Comparison of ENCODE assay signal across 8 cellular contexts in the genomic region with DNA sequence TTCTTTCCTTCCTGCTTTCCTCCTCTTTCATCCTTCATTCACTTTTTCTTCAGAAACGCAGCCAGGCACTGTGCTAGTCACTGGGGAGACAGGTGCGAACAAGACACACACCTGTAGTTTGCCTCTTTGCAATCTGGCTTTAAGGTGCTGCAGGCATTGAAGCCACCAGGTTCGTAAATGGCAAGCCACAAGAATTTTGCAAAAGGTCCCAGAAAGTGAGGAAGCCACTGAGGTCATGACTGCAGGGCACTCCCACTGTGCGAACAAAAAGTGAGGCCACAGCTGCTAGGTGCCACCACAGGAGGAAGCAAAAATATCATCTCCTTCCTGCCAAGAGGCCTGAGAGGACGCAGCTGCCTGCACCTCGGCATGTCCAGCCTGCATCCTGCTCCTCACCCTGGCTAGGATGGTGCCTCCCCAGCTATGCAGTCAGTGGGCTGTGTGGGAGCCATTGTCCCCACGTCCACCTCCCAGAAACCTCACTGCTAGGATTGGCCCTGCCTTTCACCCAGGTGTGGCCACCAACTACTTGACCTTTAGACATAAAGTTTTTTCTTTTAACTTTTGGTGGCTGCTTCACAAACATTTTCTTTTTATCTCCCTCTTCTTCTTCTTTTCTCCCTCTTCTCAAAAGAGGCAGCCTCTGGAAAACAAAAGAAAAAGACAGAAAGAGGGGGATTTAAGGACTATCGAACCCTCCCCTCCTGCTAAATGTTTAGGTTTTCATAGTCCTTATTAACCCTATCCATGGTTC.
DNase-seq lines count a peak whose midpoint lies in the region; ATAC-seq and TF ChIP-seq lines count a peak whose summit lies in the region.

No MANE protein-coding gene starts in this region.

- H3K14ac ChIP-seq in trophoblast cell (ENCODE audit: low read length): peak overlapping the region; percentile 46

- H3K4ac ChIP-seq in trophoblast cell (ENCODE audit: low read depth, low read length): no peak overlapping the region

- peak overlapping the region; percentile 79 for H2AK5ac ChIP-seq in trophoblast cell (ENCODE audit: low read length)

- no peaks in the 10 kb centered on the region for H3K4me1 ChIP-seq in trophoblast cell (ENCODE audit: control insufficient read depth in 1 of 2, insufficient read depth in 2 of 2, low read length in 2 of 2)

- H3K9ac ChIP-seq in trophoblast cell (ENCODE audit: low read length): no peak overlapping the region

- H3K9me3 ChIP-seq in trophoblast cell (ENCODE audit: insufficient read depth, low read depth, low read length): no peaks in the 10 kb centered on the region

- H3K23ac ChIP-seq in trophoblast cell (ENCODE audit: low read length): no peak overlapping the region

- CTCF ChIA-PET in RWPE1 (lab: Yijun Ruan, JAX): interaction anchor here (0.7 kb wide), 1 partner anchor 54 kb away, joined by 4 read pairs; no protein-coding TSS in a partner anchor

- no peaks in the 10 kb centered on the region for H3K27me3 ChIP-seq in trophoblast cell (ENCODE audit: insufficient read depth, low read length)

- H3K18ac ChIP-seq in trophoblast cell (ENCODE audit: low read length): no peak overlapping the region

- H3K79me2 ChIP-seq in trophoblast cell (ENCODE audit: control insufficient read depth, insufficient read depth, low read length, poor library complexity): no peaks in the 10 kb centered on the region

- no peak overlapping the region for H2AFZ ChIP-seq in trophoblast cell (ENCODE audit: insufficient read depth, low read length, poor library complexity)

- no peak overlapping the region for H3K4me3 ChIP-seq in trophoblast cell (ENCODE audit: low read depth, low read length)

- no peak for TF ChIP-seq CTCF in RWPE1 (conservative IDR thresholded peaks at IDR 0.05; ENCODE audit: low read depth)

- H3K27ac ChIP-seq in RWPE1 (peak overlapping the region; percentile 10), trophoblast cell (ENCODE audit: low read depth, low read length) (no peak overlapping the region)

- no peaks in the 10 kb centered on the region for H3K36me3 ChIP-seq in trophoblast cell (ENCODE audit: control insufficient read depth in 1 of 2, insufficient read depth in 2 of 2, low read length in 2 of 2)

- WGBS in trophoblast cell (ENCODE audit: extremely low coverage, insufficient coverage, insufficient read length): no CpG with 5 or more reads among the region's 8 CpGs

- H2BK120ac ChIP-seq in trophoblast cell (ENCODE audit: insufficient read depth, low read length, poor library complexity): no peak overlapping the region

- H2BK5ac ChIP-seq in trophoblast cell (ENCODE audit: low read depth, low read length, poor library complexity): no peak overlapping the region

- no peak overlapping the region for H3K4me2 ChIP-seq in trophoblast cell (ENCODE audit: low read length)

- no peak overlapping the region for H4K12ac ChIP-seq in trophoblast cell (ENCODE audit: low read depth, low read length)

- H3K79me1 ChIP-seq in trophoblast cell (ENCODE audit: low read length): peaks cover 2% of the 10 kb centered on the region

- H4K91ac ChIP-seq in trophoblast cell (ENCODE audit: low read depth, low read length): no peak overlapping the region

- POLR2A ChIA-PET in RWPE1 (lab: Yijun Ruan, JAX; ENCODE audit: low non-redundant PET): no interaction called here

- H2BK12ac ChIP-seq in trophoblast cell (ENCODE audit: low read length): peak overlapping the region; percentile 61

- TF ChIP-seq POLR2A in GM18526 (IDR thresholded peaks at IDR 0.05; ENCODE audit: extremely low read depth, insufficient read length): peak; percentile 33

- no peak for DNase-seq in RWPE1 (ENCODE audit: low spot score)
- DNase-seq in activated naive CD4-positive, alpha-beta T cell treated with Interleukin-2 at 50 U/mL for 16 hours: peak; percentile 41
- DNase-seq in trophoblast cell: peak; percentile 31 to 33
- DNase-seq in NCI-H1417 treated with DMSO at 0.1 percent for 48 hours (lab: John Stamatoyannopoulos, UW): no peak
- no peak for DNase-seq in DMS79 treated with DMSO at 0.1 percent for 48 hours (lab: John Stamatoyannopoulos, UW)
- DNase-seq in NCI-H446 treated with DMSO at 0.1 percent for 48 hours (lab: John Stamatoyannopoulos, UW): no peak

- peak; percentile 51 for ATAC-seq in HG02973 (IDR thresholded peaks at IDR 0.05; ENCODE audit: unreplicated experiment)

- H4K8ac ChIP-seq in trophoblast cell (ENCODE audit: low read depth, low read length): no peak overlapping the region

Comparison
In these comparisons a context has a peak if more than half of its experiments do, and no peak if none do; other contexts are left out.
1. DNase-seq: peak in activated naive CD4-positive, alpha-beta T cell treated with Interleukin-2 at 50 U/mL for 16 hours (single experiment) and trophoblast cell (2 of 2); none in RWPE1 (single experiment), NCI-H1417 treated with DMSO at 0.1 percent for 48 hours (single experiment), DMS79 treated with DMSO at 0.1 percent for 48 hours (single experiment) and NCI-H446 treated with DMSO at 0.1 percent for 48 hours (single experiment).